ENCODE assay signal across 12 cellular contexts in genomic region chr11:3022982-3023381, GRCh38. TPM values are rescaled to one million over a fixed set of nuclear protein-coding genes. Genes with fewer than 3 reads are reported as not detected.
DNase-seq lines count a peak whose midpoint lies in the region; ATAC-seq and TF ChIP-seq lines count a peak whose summit lies in the region.
"Had no signal": no experiment of that assay in that cellular context is flagged by ENCODE, and none has a peak within 500 bp of the region (broad histone marks: within the 10 kb centered on the region; RNA-seq: fewer than 3 reads in every experiment).

No MANE protein-coding gene starts in this region.

- peak; percentile 15 for TF ChIP-seq CTCF in foreskin keratinocyte (conservative IDR thresholded peaks at IDR 0.05)

- peaks cover 70% of the 10 kb centered on the region for H3K36me3 Mint-ChIP-seq in activated T-helper 2 cell treated with anti-CD3 and anti-CD28 coated beads, Interferon-gamma antibody, Interleukin-2, Interleukin-4, amounts not matched to agents 10 μg/mL and 5 μg/mL and 100 μg/mL, durations not matched to agents 14 hours and 24 hours and 36 hours (ENCODE audit: low read depth)

- H3K4me3 Mint-ChIP-seq in activated T-helper 2 cell treated with anti-CD3 and anti-CD28 coated beads, Interferon-gamma antibody, Interleukin-2, Interleukin-4, amounts not matched to agents 10 μg/mL and 5 μg/mL and 100 μg/mL, durations not matched to agents 14 hours and 24 hours and 36 hours (ENCODE audit: low read depth): peak overlapping the region; percentile 41

- H3K9me3 Mint-ChIP-seq in activated T-helper 2 cell treated with anti-CD3 and anti-CD28 coated beads, Interferon-gamma antibody, Interleukin-2, Interleukin-4, amounts not matched to agents 10 μg/mL and 5 μg/mL and 100 μg/mL, durations not matched to agents 14 hours and 24 hours and 36 hours: no peaks in the 10 kb centered on the region

- peak; percentile 54 for ATAC-seq in foreskin keratinocyte

- H3K4me1 ChIP-seq in foreskin keratinocyte: peaks cover 6% of the 10 kb centered on the region

- H3K27ac Mint-ChIP-seq in activated T-helper 2 cell treated with anti-CD3 and anti-CD28 coated beads, Interferon-gamma antibody, Interleukin-2, Interleukin-4, amounts not matched to agents 10 μg/mL and 5 μg/mL and 100 μg/mL, durations not matched to agents 14 hours and 24 hours and 36 hours: peak overlapping the region; percentile 86

- intact Hi-C loops in activated T-helper 2 cell treated with anti-CD3 and anti-CD28 coated beads, Interferon-gamma antibody, Interleukin-2, Interleukin-4, amounts not matched to agents 10 μg/mL and 5 μg/mL and 100 μg/mL, durations not matched to agents 14 hours and 24 hours and 36 hours (cut with micrococcal nuclease): no loop called here

- no peak overlapping the region for H3K27ac ChIP-seq in foreskin keratinocyte
- H3K27ac ChIP-seq: cardiac muscle cell had no signal

- H3K27me3 Mint-ChIP-seq in activated T-helper 2 cell treated with anti-CD3 and anti-CD28 coated beads, Interferon-gamma antibody, Interleukin-2, Interleukin-4, amounts not matched to agents 10 μg/mL and 5 μg/mL and 100 μg/mL, durations not matched to agents 14 hours and 24 hours and 36 hours (ENCODE audit: low read depth): no peaks in the 10 kb centered on the region

- peaks cover 23% of the 10 kb centered on the region for H3K4me1 Mint-ChIP-seq in activated T-helper 2 cell treated with anti-CD3 and anti-CD28 coated beads, Interferon-gamma antibody, Interleukin-2, Interleukin-4, amounts not matched to agents 10 μg/mL and 5 μg/mL and 100 μg/mL, durations not matched to agents 14 hours and 24 hours and 36 hours (ENCODE audit: low read depth)

- DNase-seq in A172 (ENCODE audit: low spot score): peak; percentile 61
- peak; percentile 69 for DNase-seq in ELR (ENCODE audit: low read depth)
- DNase-seq in activated T-helper 2 cell treated with anti-CD3 and anti-CD28 coated beads, Interferon-gamma antibody, Interleukin-2, Interleukin-4, amounts not matched to agents 10 μg/mL and 5 μg/mL and 100 μg/mL, durations not matched to agents 14 hours and 24 hours and 36 hours (ENCODE audit: low spot score): no peak
- DNase-seq in foreskin keratinocyte: peak; percentile 41 to 62
- DNase-seq in KBM-7: no peak
- DNase-seq in NCI-H2171 treated with DMSO at 0.1 percent for 48 hours (lab: John Stamatoyannopoulos, UW): no peak
- no peak for DNase-seq in NCI-H524 treated with DMSO at 0.1 percent for 48 hours (lab: John Stamatoyannopoulos, UW)
- no peak for DNase-seq in anterior cingulate cortex (lab: John Stamatoyannopoulos, UW)
- DNase-seq: left cardiac atrium, NCI-H1694 treated with DMSO at 0.1 percent for 48 hours, upper lobe of left lung had no signal

- in situ Hi-C loops in KBM-7 (cut with MboI; ENCODE audit: low pct_unique_long_range_greater_than_20kb, low sequenced_read_pairs): no loop called here

- H3K27me3 ChIP-seq in foreskin keratinocyte: no peaks in the 10 kb centered on the region
- H3K27me3 ChIP-seq: cardiac muscle cell, upper lobe of left lung had no signal

RNA-seq across cellular contexts. Expression of gene NAP1L4, which starts 30.9 kb away (rescaled TPM):
- 149 and 162 TPM in 2 replicates for total RNA-seq in A172 (2014; rRNA removed; shearing (Covaris generic))
- total RNA-seq in activated T-helper 2 cell treated with anti-CD3 and anti-CD28 coated beads, Interferon-gamma antibody, Interleukin-2, Interleukin-4, amounts not matched to agents 10 μg/mL and 5 μg/mL and 100 μg/mL, durations not matched to agents 14 hours and 24 hours and 36 hours: 267 and 286 TPM in 2 replicates
- 137 and 151 TPM in 2 replicates for total RNA-seq in foreskin keratinocyte
- 95.9 and 105 TPM in 2 replicates for polyA plus RNA-seq in foreskin keratinocyte

RNA-seq across cellular contexts. Expression of gene CARS1, which starts 34.2 kb away (rescaled TPM):
- 57.2 and 60.4 TPM in 2 replicates for total RNA-seq in A172 (2014; rRNA removed; shearing (Covaris generic))
- 46.4 and 51.8 TPM in 2 replicates for total RNA-seq in activated T-helper 2 cell treated with anti-CD3 and anti-CD28 coated beads, Interferon-gamma antibody, Interleukin-2, Interleukin-4, amounts not matched to agents 10 μg/mL and 5 μg/mL and 100 μg/mL, durations not matched to agents 14 hours and 24 hours and 36 hours
- total RNA-seq in foreskin keratinocyte: 69.1 and 80.4 TPM in 2 replicates
- 52.1 and 67.0 TPM in 2 replicates for polyA plus RNA-seq in foreskin keratinocyte

Comparison
In these comparisons a context has a peak if more than half of its experiments do, and no peak if none do; other contexts are left out.
1. DNase-seq: peak in A172 (single experiment), ELR (single experiment) and foreskin keratinocyte (2 of 2); none in activated T-helper 2 cell treated with anti-CD3 and anti-CD28 coated beads, Interferon-gamma antibody, Interleukin-2, Interleukin-4, amounts not matched to agents 10 μg/mL and 5 μg/mL and 100 μg/mL, durations not matched to agents 14 hours and 24 hours and 36 hours (single experiment), KBM-7 (single experiment), NCI-H2171 treated with DMSO at 0.1 percent for 48 hours (single experiment), NCI-H524 treated with DMSO at 0.1 percent for 48 hours (single experiment) and anterior cingulate cortex (0 of 58).